In genomic region chr11:8684600-8685290, GRCh38 we compare ENCODE assay signal across 9 cellular contexts. TPM values are rescaled to one million over a fixed set of nuclear protein-coding genes. Genes with fewer than 3 reads are reported as not detected.
DNase-seq lines count a peak whose midpoint lies in the region; ATAC-seq and TF ChIP-seq lines count a peak whose summit lies in the region.
"Had no signal": no experiment of that assay in that cellular context is flagged by ENCODE, and none has a peak within 500 bp of the region (broad histone marks: within the 10 kb centered on the region; RNA-seq: fewer than 3 reads in every experiment).

No MANE protein-coding gene starts in this region.

- H3F3A ChIP-seq in DOHH2 (ENCODE audit: control insufficient read depth, insufficient read depth), result peaks cover 67% of the 10 kb centered on the region
- H3F3A ChIP-seq in OCI-LY1 (ENCODE audit: insufficient read depth, low read length), result peaks cover 22% of the 10 kb centered on the region; the same call in 1 of the 2 replicates
- peaks cover 13% of the 10 kb centered on the region for H3F3A ChIP-seq in neural cell (ENCODE audit: insufficient read depth, low read length, poor library complexity, severe bottlenecking)

- no peaks in the 10 kb centered on the region for H3K9me3 ChIP-seq in DOHH2 (ENCODE audit: control insufficient read depth, insufficient read depth, low read length)
- no peaks in the 10 kb centered on the region for H3K9me3 ChIP-seq in OCI-LY1 (ENCODE audit: low read length)
- H3K9me3 ChIP-seq in ectodermal cell (ENCODE audit: control insufficient read depth, low read length), result no peaks in the 10 kb centered on the region
- no peaks in the 10 kb centered on the region for H3K9me3 ChIP-seq in neural cell (ENCODE audit: low read length)

- H2AFZ ChIP-seq in OCI-LY1 (ENCODE audit: low read length) (no peak overlapping the region), neural cell (ENCODE audit: low read depth, low read length) (no peak overlapping the region)

- no peaks in the 10 kb centered on the region for H3K9me2 ChIP-seq in DOHH2 (replicated peaks; ENCODE audit: control insufficient read depth, low read length)
- no peaks in the 10 kb centered on the region for H3K9me2 ChIP-seq in OCI-LY1 (ENCODE audit: low read depth, low read length)
- H3K9me2 ChIP-seq in neural cell (ENCODE audit: insufficient read depth, low read length), result no peaks in the 10 kb centered on the region

- H4K20me1 ChIP-seq in DOHH2 (ENCODE audit: control insufficient read depth, insufficient read depth, low read depth, low read length), result peaks cover 13% of the 10 kb centered on the region
- H4K20me1 ChIP-seq in OCI-LY1 (ENCODE audit: insufficient read depth, low read length), result no peaks in the 10 kb centered on the region
- H4K20me1 ChIP-seq in neural cell (ENCODE audit: insufficient read depth), result no peaks in the 10 kb centered on the region

- H3K27me3 ChIP-seq in DOHH2 (ENCODE audit: control insufficient read depth, low read length), result no peaks in the 10 kb centered on the region
- no peaks in the 10 kb centered on the region for H3K27me3 ChIP-seq in OCI-LY1 (ENCODE audit: insufficient read depth, low read length)
- no peaks in the 10 kb centered on the region for H3K27me3 ChIP-seq in ectodermal cell (ENCODE audit: control insufficient read depth, insufficient read depth, low read length, poor library complexity, severe bottlenecking)
- H3K27me3 ChIP-seq in neural cell (ENCODE audit: insufficient read depth, low read depth, low read length), result no peaks in the 10 kb centered on the region

- peaks cover 61% of the 10 kb centered on the region for H3K4me1 ChIP-seq in DOHH2 (ENCODE audit: control insufficient read depth, low read length)
- peaks cover 58% of the 10 kb centered on the region for H3K4me1 ChIP-seq in OCI-LY1 (ENCODE audit: insufficient read depth, low read length, severe bottlenecking)
- H3K4me1 ChIP-seq in ectodermal cell (ENCODE audit: control insufficient read depth, insufficient read depth, low read length), result peaks cover 22% of the 10 kb centered on the region

- TF ChIP-seq CTCF in DOHH2 (IDR thresholded peaks at IDR 0.05; ENCODE audit: low read depth, low read length, poor library complexity, severe bottlenecking), result no peak
- TF ChIP-seq CTCF in OCI-LY1 (IDR thresholded peaks at IDR 0.05; ENCODE audit: low read length), result no peak
- TF ChIP-seq CTCF in neural cell (IDR thresholded peaks at IDR 0.05; ENCODE audit: poor library complexity, severe bottlenecking), result no peak

- WGBS in ectodermal cell, 2 experiments, result 95 to 98% methylated on average over 5 to 6 of the region's 6 CpGs

- no peak for TF ChIP-seq EP300 in neural cell (conservative IDR thresholded peaks at IDR 0.05; ENCODE audit: poor library complexity, severe bottlenecking)

- H3K4me2 ChIP-seq in DOHH2 (ENCODE audit: low read length) (peak overlapping the region; percentile 93), OCI-LY1 (ENCODE audit: low read length) (peak overlapping the region; percentile 91), neural cell (ENCODE audit: low read length) (no peak overlapping the region)

- H3K4me3 ChIP-seq in DOHH2 (ENCODE audit: low read length), result peak overlapping the region; percentile 97
- H3K4me3 ChIP-seq in OCI-LY1 (ENCODE audit: low read depth, low read length, poor library complexity, severe bottlenecking), result peak overlapping the region; percentile 79
- peak overlapping the region; percentile 86 for H3K4me3 ChIP-seq in ectodermal cell (ENCODE audit: insufficient read depth, low read depth, low read length)
- H3K4me3 ChIP-seq in neural cell (ENCODE audit: low read length), result peak overlapping the region; percentile 81

- ATAC-seq in HG02610 (IDR thresholded peaks at IDR 0.05; ENCODE audit: unreplicated experiment), result no peak

- H3K27ac ChIP-seq in DOHH2 (ENCODE audit: low read depth, low read length) (peak overlapping the region; percentile 100), OCI-LY1 (ENCODE audit: low read depth, low read length, poor library complexity, severe bottlenecking) (peak overlapping the region; percentile 99), ectodermal cell (ENCODE audit: insufficient read depth, low read depth, low read length, poor library complexity, severe bottlenecking) (peak overlapping the region; percentile 19), neural cell (ENCODE audit: low read length) (no peak overlapping the region)

- TF ChIP-seq RAD21 in neural cell (conservative IDR thresholded peaks at IDR 0.05), result no peak

- H3K9ac ChIP-seq in OCI-LY1 (ENCODE audit: low read length) (peak overlapping the region; percentile 90), neural cell (ENCODE audit: low read length) (peak overlapping the region; percentile 98)

- in situ Hi-C loops in G401 (cut with HindIII; ENCODE audit: low sequenced_read_pairs), result no loop called here

- H3K36me3 ChIP-seq in DOHH2 (ENCODE audit: control insufficient read depth, low read length) (peaks cover 79% of the 10 kb centered on the region), OCI-LY1 (ENCODE audit: insufficient read depth, low read length) (peaks cover 53% of the 10 kb centered on the region), ectodermal cell (ENCODE audit: control insufficient read depth, insufficient read depth, low read length) (peaks cover 24% of the 10 kb centered on the region), neural cell (ENCODE audit: insufficient read depth, low read length) (peaks cover 8% of the 10 kb centered on the region)

- DNase-seq in HUDEP-2 (lab: John Stamatoyannopoulos, UW; ENCODE audit: unreplicated experiment in 76 of 76) (no peak), SIG-M5 (lab: John Stamatoyannopoulos, UW) (no peak), G401 (ENCODE audit: low spot score) (no peak)
- DNase-seq: aorta had no signal

- H3K79me2 ChIP-seq in DOHH2 (ENCODE audit: control insufficient read depth, low read length) (peaks cover 56% of the 10 kb centered on the region), OCI-LY1 (ENCODE audit: insufficient read depth, low read length) (peaks cover 17% of the 10 kb centered on the region), neural cell (replicated peaks; ENCODE audit: insufficient read depth, low read length) (peaks cover 19% of the 10 kb centered on the region)

TF ChIP-seq in neural cell, 6 proteins besides CTCF, POLR2A, EP300 and RAD21:
- TF ChIP-seq TAF1 (IDR thresholded peaks at IDR 0.05; ENCODE audit: low read depth), result no peak
- TF ChIP-seq, protein P1, sequence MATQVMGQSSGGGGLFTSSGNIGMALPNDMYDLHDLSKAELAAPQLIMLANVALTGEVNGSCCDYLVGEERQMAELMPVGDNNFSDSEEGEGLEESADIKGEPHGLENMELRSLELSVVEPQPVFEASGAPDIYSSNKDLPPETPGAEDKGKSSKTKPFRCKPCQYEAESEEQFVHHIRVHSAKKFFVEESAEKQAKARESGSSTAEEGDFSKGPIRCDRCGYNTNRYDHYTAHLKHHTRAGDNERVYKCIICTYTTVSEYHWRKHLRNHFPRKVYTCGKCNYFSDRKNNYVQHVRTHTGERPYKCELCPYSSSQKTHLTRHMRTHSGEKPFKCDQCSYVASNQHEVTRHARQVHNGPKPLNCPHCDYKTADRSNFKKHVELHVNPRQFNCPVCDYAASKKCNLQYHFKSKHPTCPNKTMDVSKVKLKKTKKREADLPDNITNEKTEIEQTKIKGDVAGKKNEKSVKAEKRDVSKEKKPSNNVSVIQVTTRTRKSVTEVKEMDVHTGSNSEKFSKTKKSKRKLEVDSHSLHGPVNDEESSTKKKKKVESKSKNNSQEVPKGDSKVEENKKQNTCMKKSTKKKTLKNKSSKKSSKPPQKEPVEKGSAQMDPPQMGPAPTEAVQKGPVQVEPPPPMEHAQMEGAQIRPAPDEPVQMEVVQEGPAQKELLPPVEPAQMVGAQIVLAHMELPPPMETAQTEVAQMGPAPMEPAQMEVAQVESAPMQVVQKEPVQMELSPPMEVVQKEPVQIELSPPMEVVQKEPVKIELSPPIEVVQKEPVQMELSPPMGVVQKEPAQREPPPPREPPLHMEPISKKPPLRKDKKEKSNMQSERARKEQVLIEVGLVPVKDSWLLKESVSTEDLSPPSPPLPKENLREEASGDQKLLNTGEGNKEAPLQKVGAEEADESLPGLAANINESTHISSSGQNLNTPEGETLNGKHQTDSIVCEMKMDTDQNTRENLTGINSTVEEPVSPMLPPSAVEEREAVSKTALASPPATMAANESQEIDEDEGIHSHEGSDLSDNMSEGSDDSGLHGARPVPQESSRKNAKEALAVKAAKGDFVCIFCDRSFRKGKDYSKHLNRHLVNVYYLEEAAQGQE (IDR thresholded peaks at IDR 0.05; ENCODE audit: borderline replicate concordance), result no peak
- TF ChIP-seq SMC3 (conservative IDR thresholded peaks at IDR 0.05; ENCODE audit: poor library complexity), result no peak
- no peak for TF ChIP-seq MXI1 (conservative IDR thresholded peaks at IDR 0.05; ENCODE audit: poor library complexity, severe bottlenecking)
- TF ChIP-seq POLR2AphosphoS5 (IDR thresholded peaks at IDR 0.05), result no peak
- no peak for TF ChIP-seq EZH2 (IDR thresholded peaks at IDR 0.05; ENCODE audit: borderline replicate concordance, insufficient read depth, low read length, poor library complexity, severe bottlenecking)

RNA-seq across cellular contexts. Expression of gene RPL27A, which starts 2.2 kb away (rescaled TPM):
- polyA plus RNA-seq in ectodermal cell (2013, experiment 1 of 4), result 2,744 TPM
- 2,889 TPM for polyA plus RNA-seq in ectodermal cell (2013, experiment 2 of 4)
- 2,687 TPM for polyA plus RNA-seq in ectodermal cell (2013, experiment 3 of 4)
- 3,012 TPM for polyA plus RNA-seq in ectodermal cell (2013, experiment 4 of 4)
- 691 and 700 TPM in 2 replicates for polyA plus RNA-seq in neural cell
- 329 and 352 TPM in 2 replicates for polyA minus RNA-seq in neural cell
- 1,481 and 2,040 TPM in 2 replicates for total RNA-seq in G401 (2014; rRNA removed; shearing (Covaris generic))

RNA-seq across cellular contexts. Expression of gene TRIM66, which starts 2.3 kb away (rescaled TPM):
- 5.9 TPM for polyA plus RNA-seq in ectodermal cell (2013, experiment 1 of 4)
- polyA plus RNA-seq in ectodermal cell (2013, experiment 2 of 4), result 8.8 TPM
- polyA plus RNA-seq in ectodermal cell (2013, experiment 3 of 4), result 6.2 TPM
- polyA plus RNA-seq in ectodermal cell (2013, experiment 4 of 4), result 7.9 TPM
- polyA plus RNA-seq in neural cell, result 0.82 and 1.4 TPM in 2 replicates
- 4.1 and 5.6 TPM in 2 replicates for polyA minus RNA-seq in neural cell
- total RNA-seq in G401 (2014; rRNA removed; shearing (Covaris generic)), result 0.49 and 2.4 TPM in 2 replicates
